ENCODE assay signal across 8 cellular contexts in the genomic region with DNA sequence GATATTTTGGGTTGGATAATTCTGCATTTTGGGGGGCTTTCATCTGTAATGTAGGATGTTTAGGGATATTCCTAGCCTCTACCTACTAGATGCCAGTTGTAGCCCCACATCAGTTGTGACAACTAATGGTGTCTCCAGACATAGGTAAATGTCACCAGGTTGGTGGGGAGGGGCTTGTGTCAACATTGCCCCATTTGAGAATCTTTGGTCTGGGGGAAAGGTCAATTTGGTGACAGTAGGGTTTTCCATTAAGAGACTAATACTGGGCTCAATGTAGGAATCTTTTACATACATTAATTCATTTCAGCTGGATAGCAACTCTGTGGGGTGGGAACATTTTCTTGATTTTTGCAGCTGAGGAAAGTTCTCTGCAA.
"Had no signal": no experiment of that assay in that cellular context is flagged by ENCODE, and none has a peak within 500 bp of the region (broad histone marks: within the 10 kb centered on the region; RNA-seq: fewer than 3 reads in every experiment).

No MANE protein-coding gene starts in this region.

- H3K4me3 ChIP-seq: GM12878 had no signal

- FAIRE-seq: G401.6, GM12878, GM12891, GM12892, GM18507, GM19239 had no signal

- DNase-seq: GDM1, GF-D8 had no signal

- ATAC-seq: GM12878 had no signal
